17 cellular contexts compared by ENCODE assay signal in genomic region chr3:72517325-72517724, GRCh38.
A peak's percentile ranks its signal among the peaks of the same experiment; 100 is the strongest.
DNase-seq lines count a peak whose midpoint lies in the region; ATAC-seq and TF ChIP-seq lines count a peak whose summit lies in the region.
"Had no signal": no experiment of that assay in that cellular context is flagged by ENCODE, and none has a peak within 500 bp of the region (broad histone marks: within the 10 kb centered on the region; RNA-seq: fewer than 3 reads in every experiment).

No MANE protein-coding gene starts in this region.

- DNase-seq in H9 (no peak), SW480 (ENCODE audit: low spot score) (no peak), GM19240 (ENCODE audit: insufficient read length, low spot score) (no peak), NCI-H1417 treated with DMSO at 0.1 percent for 48 hours (lab: John Stamatoyannopoulos, UW) (no peak)
- DNase-seq: AML-193; Caco-2; CD8-positive, alpha-beta memory T cell; DND-41; GDM1; GM23248; H7 had no signal

- H3K14ac ChIP-seq in H9 (ENCODE audit: insufficient read depth, low read length) = no peak overlapping the region

- WGBS in H9 (ENCODE audit: extremely low coverage, insufficient read length, low lambda C conversion rate) = no CpG with 5 or more reads among the region's 5 CpGs
- WGBS in liver = 23% methylated on average over 5 of the region's 5 CpGs

- H3T11ph ChIP-seq in H9 (ENCODE audit: low read length) = no peak overlapping the region

- 0 out of 4 replicates have a peak, but pooled peaks cover 0 to 2% of the 10 kb centered on the region in 2 experiments for H3K4me1 Mint-ChIP-seq in H9
- peaks cover 43% of the 10 kb centered on the region for H3K4me1 Mint-ChIP-seq in nephron
- H3K4me1 Mint-ChIP-seq: CD8-positive, alpha-beta memory T cell had no signal

- H2BK12ac ChIP-seq in H9 (ENCODE audit: insufficient read length, low read depth, low read length) = no peak overlapping the region

- ATAC-seq in GM18502 (IDR thresholded peaks at IDR 0.05; ENCODE audit: poor library complexity, unreplicated experiment) = no peak

- H3K9ac ChIP-seq in H9 (ENCODE audit: extremely low read depth, insufficient read length, low read length) = no peak overlapping the region
- no peak overlapping the region for H3K9ac ChIP-seq in endocrine pancreas (ENCODE audit: control insufficient read depth, insufficient read depth, low read length)
- no peak overlapping the region for H3K9ac ChIP-seq in liver (ENCODE audit: low read depth in 1 of 2, low read length in 2 of 2)
- H3K9ac ChIP-seq: BLaER1, GM23248 had no signal

- H3K9me3 ChIP-seq in H9 (ENCODE audit: control insufficient read depth, low read depth, low read length) (no peaks in the 10 kb centered on the region), endocrine pancreas (ENCODE audit: control insufficient read depth, low read length) (no peaks in the 10 kb centered on the region), liver (ENCODE audit: control insufficient read depth in 4 of 4, low read length in 3 of 4) (no peaks in the 10 kb centered on the region)
- H3K9me3 ChIP-seq: BLaER1, Caco-2 had no signal

- H3K4me1 ChIP-seq in H9 (ENCODE audit: insufficient read depth, low read length) = no peaks in the 10 kb centered on the region
- peaks cover 5% of the 10 kb centered on the region for H3K4me1 ChIP-seq in endocrine pancreas (ENCODE audit: control insufficient read depth, insufficient read depth, low read length)
- peaks cover 0 to 2% (median 0%) of the 10 kb centered on the region in 4 donors for H3K4me1 ChIP-seq in liver (ENCODE audit: control insufficient read depth in 4 of 4, insufficient read depth in 4 of 4, low read length in 3 of 4)

- H3K27me3 ChIP-seq in H9 (ENCODE audit: insufficient read depth, low read length) (no peaks in the 10 kb centered on the region), endocrine pancreas (ENCODE audit: control insufficient read depth, insufficient read depth, low read length) (no peaks in the 10 kb centered on the region), liver (ENCODE audit: control insufficient read depth in 4 of 4, insufficient read depth in 4 of 4, low read length in 3 of 4) (no peaks in the 10 kb centered on the region)
- H3K27me3 ChIP-seq: BLaER1 had no signal

- TF ChIP-seq CTCF in H9 (conservative IDR thresholded peaks at IDR 0.05) (no peak), liver (IDR thresholded peaks at IDR 0.05; ENCODE audit: low read depth, low read length, missing input control) (no peak), nephron (IDR thresholded peaks at IDR 0.05; ENCODE audit: unreplicated experiment in 3 of 3) (no peak)

- H3K27me3 Mint-ChIP-seq in H9 (ENCODE audit: low read depth) = no peaks in the 10 kb centered on the region; the same call in 1 of the 2 replicates
- H3K27me3 Mint-ChIP-seq in nephron (ENCODE audit: low read depth) = peaks cover 6% of the 10 kb centered on the region

- no peak overlapping the region for H2BK120ac ChIP-seq in H9 (ENCODE audit: low read depth, low read length, poor library complexity, severe bottlenecking)

- no peaks in the 10 kb centered on the region for H4K20me1 ChIP-seq in H9 (ENCODE audit: control insufficient read depth, insufficient read depth, insufficient read length)
- H4K20me1 ChIP-seq: BLaER1 had no signal

- peak; percentile 15 to 20 for TF ChIP-seq RAD21 in liver (IDR thresholded peaks at IDR 0.05)

- no peak overlapping the region for H2BK15ac ChIP-seq in H9 (ENCODE audit: low read depth, low read length)

- H3K4me3 ChIP-seq in endocrine pancreas (ENCODE audit: control insufficient read depth, insufficient read depth, low read length) = peak overlapping the region; percentile 30
- H3K4me3 ChIP-seq in liver (ENCODE audit: low read depth in 1 of 3, low read length in 3 of 3) = no peak overlapping the region
- H3K4me3 ChIP-seq: BLaER1, GM23248 had no signal

- H3K4me3 Mint-ChIP-seq in H9 (no peak overlapping the region), nephron (no peak overlapping the region)
- H3K4me3 Mint-ChIP-seq: CD8-positive, alpha-beta memory T cell had no signal

- H3K27ac ChIP-seq in H9 (ENCODE audit: insufficient read length, low read depth, low read length) = no peak overlapping the region
- no peak overlapping the region for H3K27ac ChIP-seq in liver (ENCODE audit: low read depth in 1 of 2, low read length in 2 of 2)
- H3K27ac ChIP-seq: 22Rv1, BLaER1, GM23248 had no signal

- H3K27ac Mint-ChIP-seq in H9 (no peak overlapping the region), nephron (peak overlapping the region; percentile 27 to 48 (median 32))
- H3K27ac Mint-ChIP-seq: CD8-positive, alpha-beta memory T cell had no signal

- H3K4me2 ChIP-seq in H9 (ENCODE audit: insufficient read depth, insufficient read length, low read length) = no peak overlapping the region
- H3K4me2 ChIP-seq: BLaER1 had no signal

- no peak overlapping the region for H4K91ac ChIP-seq in H9 (ENCODE audit: insufficient read length, low read depth, low read length)

- H2BK20ac ChIP-seq in H9 (ENCODE audit: low read depth, low read length, poor library complexity, severe bottlenecking) = peak overlapping the region; percentile 6

- H3K9me3 Mint-ChIP-seq in H9 (no peaks in the 10 kb centered on the region), nephron (no peaks in the 10 kb centered on the region)
- H3K9me3 Mint-ChIP-seq: CD8-positive, alpha-beta memory T cell had no signal

- no peaks in the 10 kb centered on the region for H3K23me2 ChIP-seq in H9 (ENCODE audit: insufficient read length, low read depth, low read length, poor library complexity, severe bottlenecking)

- H3K56ac ChIP-seq in H9 (ENCODE audit: insufficient read length, low read depth, low read length) = no peak overlapping the region

- H3K36me3 Mint-ChIP-seq in H9 (ENCODE audit: insufficient read depth in 1 of 3, low read depth in 3 of 3) (no peaks in the 10 kb centered on the region), nephron (ENCODE audit: low read depth) (no peaks in the 10 kb centered on the region)
- H3K36me3 Mint-ChIP-seq: CD8-positive, alpha-beta memory T cell had no signal

- H3K4ac ChIP-seq in H9 (ENCODE audit: low read depth, low read length) = no peak overlapping the region

- H3K79me2 ChIP-seq in H9 (ENCODE audit: insufficient read depth, low read length) = no peaks in the 10 kb centered on the region

- H3K79me1 ChIP-seq in H9 (ENCODE audit: insufficient read depth, low read depth, low read length, poor library complexity, severe bottlenecking) = no peaks in the 10 kb centered on the region

- H2BK5ac ChIP-seq in H9 (ENCODE audit: insufficient read length, low read length) = no peak overlapping the region

- no peak overlapping the region for H2AK5ac ChIP-seq in H9 (ENCODE audit: insufficient read length, low read length)

- H4K8ac ChIP-seq in H9 (replicated peaks; ENCODE audit: insufficient read length, low read depth, low read length) = no peak overlapping the region

- H3K36me3 ChIP-seq in endocrine pancreas (ENCODE audit: control insufficient read depth, insufficient read depth, low read length) (no peaks in the 10 kb centered on the region), liver (ENCODE audit: control insufficient read depth in 4 of 4, insufficient read depth in 3 of 4, low read depth in 1 of 4, low read length in 3 of 4) (no peaks in the 10 kb centered on the region)
- H3K36me3 ChIP-seq: BLaER1 had no signal

- no peak overlapping the region for H3K23ac ChIP-seq in H9 (ENCODE audit: insufficient read length, low read depth, low read length)

- no peak overlapping the region for H4K5ac ChIP-seq in H9 (ENCODE audit: insufficient read length, low read depth, low read length)

- no peak overlapping the region for H2AFZ ChIP-seq in H9 (ENCODE audit: low read length)
- H2AFZ ChIP-seq: GM23248 had no signal

- no peak overlapping the region for H3K18ac ChIP-seq in H9 (ENCODE audit: insufficient read length, low read depth, low read length)

TF ChIP-seq in liver, 16 proteins besides CTCF, POLR2A, EP300 and RAD21:
- TF ChIP-seq REST (IDR thresholded peaks at IDR 0.05) (no peak), MAX (IDR thresholded peaks at IDR 0.05) (no peak), SP1 (IDR thresholded peaks at IDR 0.05) (peak; percentile 17), HNF4A (conservative IDR thresholded peaks at IDR 0.05) (peak; percentile 7 to 40)

Comparison
In these comparisons a context has a peak if more than half of its experiments do, and no peak if none do; other contexts are left out.
1. H3K27ac Mint-ChIP-seq: peak in nephron (3 of 3); none in H9 (0 of 3).